Comparison of ENCODE assay signal across 19 cellular contexts in the genomic region with DNA sequence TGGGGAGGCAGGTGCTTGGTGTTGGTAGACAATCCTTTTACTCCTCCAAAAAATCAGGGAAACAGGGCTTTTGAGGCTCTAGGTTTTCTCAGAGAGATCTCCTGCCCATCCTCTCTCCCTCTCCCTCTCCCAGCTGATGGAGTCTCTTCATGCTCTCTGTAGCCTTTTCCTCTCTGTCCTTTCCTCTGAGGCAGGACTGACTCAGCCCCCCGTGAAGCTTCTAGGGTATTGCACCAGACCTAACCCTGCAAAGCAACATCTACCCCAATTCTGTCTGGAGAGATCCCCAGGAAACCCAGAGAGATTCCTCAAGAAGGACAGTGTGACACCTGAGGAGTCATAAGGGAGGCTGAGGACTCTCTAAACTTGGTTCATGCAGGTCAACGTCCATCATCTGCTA.
DNase-seq lines count a peak whose midpoint lies in the region; ATAC-seq, FAIRE-seq and TF ChIP-seq lines count a peak whose summit lies in the region.
"Had no signal": no experiment of that assay in that cellular context is flagged by ENCODE, and none has a peak within 500 bp of the region (broad histone marks: within the 10 kb centered on the region; RNA-seq: fewer than 3 reads in every experiment).

No MANE protein-coding gene starts in this region.

- intact Hi-C loops in activated CD4-positive, alpha-beta T cell treated with anti-CD3 and anti-CD28 coated beads for 36 hours (cut with DNase I, micrococcal nuclease), result no loop called here
- intact Hi-C loops in HCT116 (cut with micrococcal nuclease) (no loop called here), Caco-2 (cut with micrococcal nuclease; ENCODE audit: unreplicated experiment) (no loop called here)

- no peaks in the 10 kb centered on the region for H4K20me1 ChIP-seq in HCT116 (ENCODE audit: insufficient read depth)

- no peak overlapping the region for H3K4me3 ChIP-seq in A549
- no peak overlapping the region for H3K4me3 ChIP-seq in HCT116 (replicated peaks in 1 of 2; ENCODE audit: low read depth in 1 of 2, low read length in 2 of 2)
- H3K4me3 ChIP-seq in Caco-2 (ENCODE audit: low read depth, low read length), result no peak overlapping the region
- H3K4me3 ChIP-seq: GM12878 had no signal

- POLR2A ChIA-PET in activated CD4-positive, alpha-beta T cell treated with anti-CD3 and anti-CD28 coated beads for 36 hours (lab: Charles Lee), result no interaction called here
- POLR2A ChIA-PET in A549 (lab: Yijun Ruan, JAX) (no interaction called here), HCT116 (lab: Charles Lee) (no interaction called here), Caco-2 (lab: Charles Lee) (no interaction called here)

- no peaks in the 10 kb centered on the region for H3K79me2 ChIP-seq in HCT116 (ENCODE audit: insufficient read depth, low read length)

- H3K4me2 ChIP-seq in A549 (no peak overlapping the region), HCT116 (ENCODE audit: low read length) (no peak overlapping the region)

- no peak overlapping the region for H3K9ac ChIP-seq in HCT116 (ENCODE audit: low read length)

- no peak for ATAC-seq in activated CD4-positive, alpha-beta T cell treated with anti-CD3 and anti-CD28 coated beads for 36 hours
- ATAC-seq in A549, result peak; percentile 50 to 60; a peak in 5 of 6 replicates
- 0 out of 2 replicates have a peak, but pooled peaks have one; percentile 36 for ATAC-seq in HCT116
- no peak for ATAC-seq in effector memory CD8-positive, alpha-beta T cell (replicated peaks)
- ATAC-seq in HG02642 (IDR thresholded peaks at IDR 0.05; ENCODE audit: poor library complexity, unreplicated experiment), result no peak
- ATAC-seq: GM12878, Panc1 had no signal

- no peaks in the 10 kb centered on the region for H3K9me3 ChIP-seq in A549
- no peaks in the 10 kb centered on the region for H3K9me3 ChIP-seq in HCT116 (ENCODE audit: control insufficient read depth in 1 of 2, insufficient read depth in 1 of 2, low read depth in 1 of 2, low read length in 2 of 2)
- H3K9me3 ChIP-seq in Caco-2, result no peaks in the 10 kb centered on the region; the same call in 1 of the 2 replicates

- TF ChIP-seq CTCF in A549 (IDR thresholded peaks at IDR 0.05), result no peak
- no peak for TF ChIP-seq CTCF in HCT116 (IDR thresholded peaks at IDR 0.05 in 2 of 3, conservative IDR thresholded peaks at IDR 0.05 in 1 of 3; ENCODE audit: borderline replicate concordance in 1 of 3, insufficient read depth in 1 of 3, low read depth in 2 of 3, low read length in 2 of 3)
- TF ChIP-seq CTCF in Caco-2 (IDR thresholded peaks at IDR 0.05; ENCODE audit: insufficient read depth in 1 of 2, low read depth in 1 of 2, low read length in 1 of 2, severe bottlenecking in 1 of 2, unreplicated experiment in 1 of 2), result no peak

- FAIRE-seq in A549 (lab: Jason Lieb, UNC), result no peak
- FAIRE-seq: GM12878 had no signal

- no peak overlapping the region for H2AFZ ChIP-seq in HCT116 (ENCODE audit: low read depth, low read length, poor library complexity, severe bottlenecking)

- TF ChIP-seq POLR2A in A549 (IDR thresholded peaks at IDR 0.05; ENCODE audit: low read length) (no peak), HCT116 (IDR thresholded peaks at IDR 0.05; ENCODE audit: borderline replicate concordance, extremely low read depth, insufficient read depth, insufficient read length) (no peak)

- BruUV-seq in HCT116 (replicated peaks; lab: Mats Ljungman, UMichigan) (no TSS peak), Caco-2 (replicated peaks; lab: Mats Ljungman, UMichigan) (no TSS peak)

- no peak overlapping the region for H3K27ac ChIP-seq in A549
- no peak overlapping the region for H3K27ac ChIP-seq in HCT116 (ENCODE audit: low read depth, low read length)

- H3K4me1 ChIP-seq in A549 (no peaks in the 10 kb centered on the region), HCT116 (ENCODE audit: control insufficient read depth in 1 of 2, insufficient read depth in 2 of 2, low read length in 2 of 2) (no peaks in the 10 kb centered on the region), Caco-2 (no peaks in the 10 kb centered on the region)

- DNase-seq in activated CD4-positive, alpha-beta T cell treated with anti-CD3 and anti-CD28 coated beads for 36 hours, result no peak
- DNase-seq in activated CD4-positive, alpha-beta T cell treated with anti-CD3 and anti-CD28 coated beads for 1 hour, result no peak
- DNase-seq in A549 (ENCODE audit: low read depth in 1 of 2, low spot score in 1 of 2) (no peak), HCT116 (ENCODE audit: low read depth, low spot score) (no peak), NCI-H128 (lab: John Stamatoyannopoulos, UW; ENCODE audit: unreplicated experiment) (no peak), Caco-2 (no peak)
- DNase-seq in effector memory CD8-positive, alpha-beta T cell, result no peak
- DNase-seq: 8988T; AML-193; C1 segment of cervical spinal cord; DMS 273 treated with DMSO at 0.1 percent for 48 hours; DMS79 treated with DMSO at 0.1 percent for 48 hours; H7; Kasumi-1; NCI-H1930; NK-92 treated with Interleukin-12 subunit alpha and Interleukin-12 subunit beta, amount 100 ng/mL, for 24 hours had no signal

- H3K36me3 ChIP-seq in HCT116 (ENCODE audit: control insufficient read depth in 1 of 2, insufficient read depth in 2 of 2, low read length in 2 of 2) (0 out of 4 replicates have a peak, but pooled peaks cover 0 to 4% of the 10 kb centered on the region in 2 experiments), Caco-2 (ENCODE audit: control insufficient read depth, insufficient read depth, low read length) (no peaks in the 10 kb centered on the region)

- H3K27ac Mint-ChIP-seq in activated CD4-positive, alpha-beta T cell treated with anti-CD3 and anti-CD28 coated beads for 36 hours, result peak overlapping the region; percentile 33
- peak overlapping the region; percentile 59 to 67 for H3K27ac Mint-ChIP-seq in effector memory CD8-positive, alpha-beta T cell
- H3K27ac Mint-ChIP-seq in Caco-2 (ENCODE audit: unreplicated experiment), result no peak overlapping the region

- TF ChIP-seq RAD21 in A549 (conservative IDR thresholded peaks at IDR 0.05 in 1 of 2, IDR thresholded peaks at IDR 0.05 in 1 of 2), result no peak
- TF ChIP-seq RAD21 in HCT116 (IDR thresholded peaks at IDR 0.05; ENCODE audit: low read depth), result no peak

- no peaks in the 10 kb centered on the region for H3K27me3 ChIP-seq in HCT116 (ENCODE audit: insufficient read depth, low read length)
- no peaks in the 10 kb centered on the region for H3K27me3 ChIP-seq in Caco-2 (replicated peaks; ENCODE audit: control insufficient read depth, insufficient read depth, low read length)

- peaks cover 2% of the 10 kb centered on the region for H3K9me3 Mint-ChIP-seq in activated CD4-positive, alpha-beta T cell treated with anti-CD3 and anti-CD28 coated beads for 36 hours (ENCODE audit: low read depth)
- H3K9me3 Mint-ChIP-seq in effector memory CD8-positive, alpha-beta T cell, result no peaks in the 10 kb centered on the region
- peaks cover 11% of the 10 kb centered on the region for H3K9me3 Mint-ChIP-seq in Caco-2 (ENCODE audit: unreplicated experiment)

- no peak overlapping the region for H3K4me3 Mint-ChIP-seq in activated CD4-positive, alpha-beta T cell treated with anti-CD3 and anti-CD28 coated beads for 36 hours
- no peak overlapping the region for H3K4me3 Mint-ChIP-seq in effector memory CD8-positive, alpha-beta T cell
- H3K4me3 Mint-ChIP-seq in Caco-2 (ENCODE audit: unreplicated experiment), result no peak overlapping the region

- TF ChIP-seq EP300 in A549 (IDR thresholded peaks at IDR 0.05), result no peak

- H3K27me3 Mint-ChIP-seq in activated CD4-positive, alpha-beta T cell treated with anti-CD3 and anti-CD28 coated beads for 36 hours, result no peaks in the 10 kb centered on the region
- no peaks in the 10 kb centered on the region for H3K27me3 Mint-ChIP-seq in effector memory CD8-positive, alpha-beta T cell
- H3K27me3 Mint-ChIP-seq in Caco-2 (ENCODE audit: insufficient read depth, unreplicated experiment), result no peaks in the 10 kb centered on the region

- CTCF ChIA-PET in activated CD4-positive, alpha-beta T cell treated with anti-CD3 and anti-CD28 coated beads for 36 hours (lab: Charles Lee), result no interaction called here
- CTCF ChIA-PET in A549 (lab: Yijun Ruan, JAX) (interaction anchor here (0.6 to 1.7 kb wide), 2 partner anchors 91 to 394 kb away, joined by 3 to 5 read pairs; no protein-coding TSS in a partner anchor), HCT116 (lab: Charles Lee) (no interaction called here), Caco-2 (lab: Charles Lee) (no interaction called here)

- H3K4me1 Mint-ChIP-seq in activated CD4-positive, alpha-beta T cell treated with anti-CD3 and anti-CD28 coated beads for 36 hours, result no peaks in the 10 kb centered on the region
- H3K4me1 Mint-ChIP-seq in effector memory CD8-positive, alpha-beta T cell (ENCODE audit: low read depth in 2 of 2), result peaks cover 7 to 10% of the 10 kb centered on the region in 2 donors
- H3K4me1 Mint-ChIP-seq in Caco-2 (ENCODE audit: low read depth, unreplicated experiment), result no peaks in the 10 kb centered on the region

- H3K36me3 Mint-ChIP-seq in activated CD4-positive, alpha-beta T cell treated with anti-CD3 and anti-CD28 coated beads for 36 hours (ENCODE audit: low read depth), result peaks cover 41% of the 10 kb centered on the region
- peaks cover 4% of the 10 kb centered on the region for H3K36me3 Mint-ChIP-seq in effector memory CD8-positive, alpha-beta T cell (ENCODE audit: insufficient read depth)
- H3K36me3 Mint-ChIP-seq in Caco-2 (ENCODE audit: insufficient read depth, unreplicated experiment), result no peaks in the 10 kb centered on the region

- H3K9me2 ChIP-seq in HCT116 (ENCODE audit: insufficient read depth), result no peaks in the 10 kb centered on the region

- 8% methylated on average over 2 of the region's 2 CpGs for WGBS in A549 (ENCODE audit: missing lambda C conversion rate)

- RAD21 ChIA-PET in HCT116 (lab: Charles Lee; ENCODE audit: low non-redundant PET in 1 of 2, low total read pairs in 2 of 2, uncharacterized antibody in 2 of 2, unreplicated experiment in 2 of 2), result no interaction called here

TF ChIP-seq in A549, 52 proteins besides CTCF, POLR2A, EP300 and RAD21 (continues in another document):
- no peak for TF ChIP-seq MAZ (IDR thresholded peaks at IDR 0.05; ENCODE audit: borderline replicate concordance, low read depth, low read length)
- TF ChIP-seq, protein P1, sequence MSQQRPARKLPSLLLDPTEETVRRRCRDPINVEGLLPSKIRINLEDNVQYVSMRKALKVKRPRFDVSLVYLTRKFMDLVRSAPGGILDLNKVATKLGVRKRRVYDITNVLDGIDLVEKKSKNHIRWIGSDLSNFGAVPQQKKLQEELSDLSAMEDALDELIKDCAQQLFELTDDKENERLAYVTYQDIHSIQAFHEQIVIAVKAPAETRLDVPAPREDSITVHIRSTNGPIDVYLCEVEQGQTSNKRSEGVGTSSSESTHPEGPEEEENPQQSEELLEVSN (IDR thresholded peaks at IDR 0.05; ENCODE audit: borderline replicate concordance, low read depth), result no peak

TF ChIP-seq in HCT116, 20 proteins besides CTCF, POLR2A, EP300 and RAD21 (continues in another document):
- no peak for TF ChIP-seq CEBPB (IDR thresholded peaks at IDR 0.05; ENCODE audit: low read depth)
- TF ChIP-seq TCF7L2 (IDR thresholded peaks at IDR 0.05; ENCODE audit: borderline replicate concordance, extremely low read depth, insufficient read depth, insufficient read length), result no peak
- TF ChIP-seq EZH2 (IDR thresholded peaks at IDR 0.05), result no peak
- no peak for TF ChIP-seq YY1 (IDR thresholded peaks at IDR 0.05; ENCODE audit: extremely low read depth, insufficient replicate concordance, low read depth, low read length)
- TF ChIP-seq ELF1 (IDR thresholded peaks at IDR 0.05; ENCODE audit: borderline replicate concordance, low read depth), result no peak

Comparison
In these comparisons a context has a peak if more than half of its experiments do, and no peak if none do; other contexts are left out.
1. ATAC-seq: peak in A549 (2 of 2) and HCT116 (single experiment); none in activated CD4-positive, alpha-beta T cell treated with anti-CD3 and anti-CD28 coated beads for 36 hours (single experiment), effector memory CD8-positive, alpha-beta T cell (single experiment) and HG02642 (single experiment).